11 cellular contexts compared by ENCODE assay signal in genomic region chr19:34985249-34986022, GRCh38. TPM values are rescaled to one million over a fixed set of nuclear protein-coding genes. Genes with fewer than 3 reads are reported as not detected.
A peak's percentile ranks its signal among the peaks of the same experiment; 100 is the strongest.
DNase-seq lines count a peak whose midpoint lies in the region; ATAC-seq, FAIRE-seq and TF ChIP-seq lines count a peak whose summit lies in the region.
"Had no signal": no experiment of that assay in that cellular context is flagged by ENCODE, and none has a peak within 500 bp of the region (broad histone marks: within the 10 kb centered on the region; RNA-seq: fewer than 3 reads in every experiment).

No MANE protein-coding gene starts in this region.

- no peak for DNase-seq in DND-41
- DNase-seq in fibroblast of lung (ENCODE audit: low read depth in 2 of 2): peak; percentile 43
- peak; percentile 50 to 74 (median 61) for DNase-seq in pancreas
- no peak for DNase-seq in NCI-H226
- DNase-seq in HK-2 (ENCODE audit: unreplicated experiment): no peak
- DNase-seq: T-helper 9 cell had no signal

- no peaks in the 10 kb centered on the region for H3K36me3 Mint-ChIP-seq in T-helper 1 cell treated with Interleukin-12 subunit alpha and Interleukin-12 subunit beta and Interleukin-4 antibody, amounts not matched to agents 30 μg/mL and 1 μg/mL, for 36 hours (ENCODE audit: low read depth)

- no peak overlapping the region for H3K4me2 ChIP-seq in DND-41 (ENCODE audit: insufficient read depth, low read length)
- no peak overlapping the region for H3K4me2 ChIP-seq in fibroblast of lung (ENCODE audit: extremely low read depth, insufficient read depth, low read length)

- H3K36me3 ChIP-seq in DND-41 (ENCODE audit: insufficient read depth, low read length): no peaks in the 10 kb centered on the region
- H3K36me3 ChIP-seq in fibroblast of lung (ENCODE audit: control insufficient read depth, insufficient read depth, low read length): no peaks in the 10 kb centered on the region
- H3K36me3 ChIP-seq in pancreas: no peaks in the 10 kb centered on the region

- no peaks in the 10 kb centered on the region for H3K9me3 Mint-ChIP-seq in T-helper 1 cell treated with Interleukin-12 subunit alpha and Interleukin-12 subunit beta and Interleukin-4 antibody, amounts not matched to agents 30 μg/mL and 1 μg/mL, for 36 hours

- peak overlapping the region; percentile 37; the same call in 1 of the 2 replicates for H2AFZ ChIP-seq in DND-41 (ENCODE audit: low read depth, low read length)
- peak overlapping the region; percentile 36 for H2AFZ ChIP-seq in fibroblast of lung (ENCODE audit: low read length)

- H3K9me3 ChIP-seq in DND-41 (ENCODE audit: insufficient read depth, low read length, severe bottlenecking) (no peaks in the 10 kb centered on the region), fibroblast of lung (ENCODE audit: control insufficient read depth, insufficient read depth, low read depth, low read length) (no peaks in the 10 kb centered on the region), pancreas (no peaks in the 10 kb centered on the region)

- peaks cover 11% of the 10 kb centered on the region for H3K27me3 Mint-ChIP-seq in T-helper 1 cell treated with Interleukin-12 subunit alpha and Interleukin-12 subunit beta and Interleukin-4 antibody, amounts not matched to agents 30 μg/mL and 1 μg/mL, for 36 hours (ENCODE audit: low read depth)

- no peak overlapping the region for H3K4me3 Mint-ChIP-seq in T-helper 1 cell treated with Interleukin-12 subunit alpha and Interleukin-12 subunit beta and Interleukin-4 antibody, amounts not matched to agents 30 μg/mL and 1 μg/mL, for 36 hours

- intact Hi-C loops in pancreas (cut with DNase I): no loop called here

- ATAC-seq in DND-41 (ENCODE audit: insufficient read depth, low read depth) (peak; percentile 52; the same call in 1 of the 3 replicates), pancreas (peak; percentile 68 to 95 (median 94)), GM19467 (IDR thresholded peaks at IDR 0.05; ENCODE audit: unreplicated experiment) (no peak), HG03565 (IDR thresholded peaks at IDR 0.05; ENCODE audit: unreplicated experiment) (no peak)

- WGBS in pancreas, 2 donors: 26 to 29% methylated on average over 7 of the region's 7 CpGs

- no peak overlapping the region for H3K9ac ChIP-seq in DND-41 (ENCODE audit: low read depth, low read length)
- H3K9ac ChIP-seq in fibroblast of lung (ENCODE audit: insufficient read depth, low read length): no peak overlapping the region

- H4K20me1 ChIP-seq in DND-41 (ENCODE audit: insufficient read depth, low read length) (no peaks in the 10 kb centered on the region), fibroblast of lung (ENCODE audit: control insufficient read depth, extremely low read depth, insufficient read depth, low read length) (no peaks in the 10 kb centered on the region)

- H3K4me3 ChIP-seq in DND-41 (ENCODE audit: low read depth in 1 of 2, low read length in 2 of 2) (no peak overlapping the region), fibroblast of lung (replicated peaks in 1 of 4; ENCODE audit: control extremely low read depth in 1 of 4, insufficient read depth in 1 of 4, low read depth in 3 of 4, low read length in 4 of 4) (no peak overlapping the region), pancreas (no peak overlapping the region)
- H3K4me3 ChIP-seq: skin epidermis had no signal

- no peaks in the 10 kb centered on the region for H3K79me2 ChIP-seq in DND-41 (ENCODE audit: insufficient read depth, low read length)
- H3K79me2 ChIP-seq in fibroblast of lung (ENCODE audit: control insufficient read depth, insufficient read depth, low read length): no peaks in the 10 kb centered on the region

- no peak for FAIRE-seq in pancreas (lab: Jason Lieb, UNC)
- FAIRE-seq: endometrium had no signal

- TF ChIP-seq CTCF in DND-41 (IDR thresholded peaks at IDR 0.05; ENCODE audit: borderline replicate concordance, extremely low read depth, low read length, poor library complexity, severe bottlenecking) (no peak), fibroblast of lung (conservative IDR thresholded peaks at IDR 0.05 in 1 of 2, IDR thresholded peaks at IDR 0.05 in 1 of 2; ENCODE audit: low read depth in 1 of 2, low read length in 2 of 2) (no peak), pancreas (IDR thresholded peaks at IDR 0.05) (no peak)

- no peaks in the 10 kb centered on the region for H3K27me3 ChIP-seq in DND-41 (ENCODE audit: insufficient read depth, low read length, poor library complexity)
- H3K27me3 ChIP-seq in fibroblast of lung (ENCODE audit: control insufficient read depth, insufficient read depth, low read length): no peaks in the 10 kb centered on the region
- H3K27me3 ChIP-seq in pancreas: no peaks in the 10 kb centered on the region

- peak overlapping the region; percentile 46 for H3K27ac Mint-ChIP-seq in T-helper 1 cell treated with Interleukin-12 subunit alpha and Interleukin-12 subunit beta and Interleukin-4 antibody, amounts not matched to agents 30 μg/mL and 1 μg/mL, for 36 hours

- no peak overlapping the region for H3K27ac ChIP-seq in DND-41 (ENCODE audit: low read length)
- no peak overlapping the region for H3K27ac ChIP-seq in fibroblast of lung (ENCODE audit: insufficient read depth, low read length)
- peak overlapping the region in 1 of 4 donors; percentile 18 for H3K27ac ChIP-seq in pancreas

- H3K4me1 ChIP-seq in DND-41 (ENCODE audit: insufficient read depth, low read length) (peaks cover 7% of the 10 kb centered on the region; the same call in 1 of the 2 replicates), fibroblast of lung (ENCODE audit: control insufficient read depth, extremely low read depth, insufficient read depth, low read length) (no peaks in the 10 kb centered on the region), pancreas (peaks cover 0 to 13% (median 7%) of the 10 kb centered on the region in 3 donors)

- peaks cover 10% of the 10 kb centered on the region for H3K4me1 Mint-ChIP-seq in T-helper 1 cell treated with Interleukin-12 subunit alpha and Interleukin-12 subunit beta and Interleukin-4 antibody, amounts not matched to agents 30 μg/mL and 1 μg/mL, for 36 hours (ENCODE audit: low read depth)

RNA-seq across cellular contexts. Expression of gene GRAMD1A, which starts 14.7 kb away (rescaled TPM):
- total RNA-seq in fibroblast of lung (22.3 and 24.4 TPM in 2 replicates), pancreas (10 to 100 TPM; 47.3 to 97.2 (median 87.4) TPM)
- polyA plus RNA-seq in fibroblast of lung (21.4 and 29.0 TPM in 2 replicates), pancreas (100 to 1,000 TPM in 1 of 2 donors, 10 to 100 TPM in 1; 49.7 to 137 TPM)
- polyA plus RNA-seq in fibroblast of lung (2012): 30.2 and 36.7 TPM in 2 replicates
- 52.9 and 58.0 TPM in 2 replicates for polyA minus RNA-seq in fibroblast of lung (ENCODE audit: low replicate concordance)

RNA-seq across cellular contexts. Expression of gene ZNF792, which starts 21.4 kb away (rescaled TPM):
- total RNA-seq in fibroblast of lung (3.3 and 5.0 TPM in 2 replicates), pancreas (1 to 10 TPM; 1.5 to 6.4 (median 2.6) TPM)
- polyA plus RNA-seq in fibroblast of lung (1.6 and 1.7 TPM in 2 replicates), pancreas (1 to 10 TPM; 1.0 to 1.6 TPM)
- 0.92 and 0.99 TPM in 2 replicates for polyA plus RNA-seq in fibroblast of lung (2012)
- polyA minus RNA-seq in fibroblast of lung (ENCODE audit: low replicate concordance): 1.8 and 1.9 TPM in 2 replicates

RNA-seq across cellular contexts. Expression of gene SCN1B, which starts 44.8 kb away (rescaled TPM):
- total RNA-seq in fibroblast of lung: 14.1 and 14.5 TPM in 2 replicates
- polyA plus RNA-seq in fibroblast of lung: 11.0 and 17.5 TPM in 2 replicates
- 12.6 and 21.7 TPM in 2 replicates for polyA plus RNA-seq in fibroblast of lung (2012)
- polyA minus RNA-seq in fibroblast of lung (ENCODE audit: low replicate concordance): 12.3 and 35.1 TPM in 2 replicates
- total RNA-seq in pancreas: 10 to 100 TPM in 1 of 6 donors, 1 to 10 TPM in 5; 2.9 to 11.0 (median 4.4) TPM
- 10 to 100 TPM; 14.0 to 15.1 TPM for polyA plus RNA-seq in pancreas

RNA-seq across cellular contexts. Expression of gene HPN, which starts 56.1 kb away (rescaled TPM):
- total RNA-seq in fibroblast of lung (0.33 and 0.51 TPM in 2 replicates), pancreas (100 to 1,000 TPM in 4 of 6 donors, 10 to 100 TPM in 2; 93.0 to 146 (median 118) TPM)
- polyA plus RNA-seq in fibroblast of lung (not detected in 2 replicates), pancreas (100 to 1,000 TPM; 208 to 238 TPM)
- polyA plus RNA-seq in fibroblast of lung (2012): 0.14 TPM in 1 of 2 replicates, not detected in the other
- polyA minus RNA-seq in fibroblast of lung (ENCODE audit: low replicate concordance): 0.67 TPM in 1 of 2 replicates, not detected in the other

RNA-seq across cellular contexts. Expression of gene ZNF30, which starts 58.7 kb away (rescaled TPM):
- total RNA-seq in fibroblast of lung (3.1 and 4.3 TPM in 2 replicates), pancreas (1 to 10 TPM; 1.1 to 3.1 (median 2.2) TPM)
- polyA plus RNA-seq in fibroblast of lung (2.0 and 2.7 TPM in 2 replicates), pancreas (1 to 10 TPM; 2.8 to 3.1 TPM)
- polyA plus RNA-seq in fibroblast of lung (2012): 1.6 and 1.9 TPM in 2 replicates
- 2.1 TPM in 1 of 2 replicates, not detected in the other for polyA minus RNA-seq in fibroblast of lung (ENCODE audit: low replicate concordance)

Comparison
In these comparisons a context has a peak if more than half of its experiments do, and no peak if none do; other contexts are left out.
1. ATAC-seq: peak in DND-41 (single experiment) and pancreas (4 of 4); none in GM19467 (single experiment) and HG03565 (single experiment).
2. DNase-seq: peak in fibroblast of lung (2 of 2) and pancreas (6 of 6); none in DND-41 (single experiment), NCI-H226 (single experiment) and HK-2 (single experiment).